In the genomic region with DNA sequence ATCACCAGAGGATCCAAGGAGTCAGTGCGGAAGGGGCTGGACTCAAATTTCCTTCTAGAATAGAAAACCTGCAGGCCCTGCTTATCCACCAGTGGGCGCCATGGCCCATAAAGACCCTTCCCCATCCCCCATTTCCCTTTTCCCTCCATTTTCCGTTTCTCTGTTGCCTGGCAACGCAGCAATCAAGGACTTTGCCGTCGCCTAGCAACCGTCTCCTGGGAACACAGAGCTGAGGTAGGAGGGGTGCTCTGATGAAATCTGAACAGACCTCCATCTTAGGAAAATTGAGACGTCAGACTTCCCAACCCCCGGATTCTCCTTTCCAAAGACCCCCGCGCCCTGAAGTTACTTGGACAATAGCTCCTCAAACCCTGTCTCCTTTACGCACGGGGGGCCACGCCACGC, we compare ENCODE assay signal across 8 cellular contexts. TPM values are rescaled to one million over a fixed set of nuclear protein-coding genes. Genes with fewer than 3 reads are reported as not detected.
DNase-seq lines count a peak whose midpoint lies in the region; ATAC-seq and TF ChIP-seq lines count a peak whose summit lies in the region.

No MANE protein-coding gene starts in this region.

- H4K20me1 ChIP-seq in HCT116 (ENCODE audit: insufficient read depth): no peaks in the 10 kb centered on the region

- peaks cover 55% of the 10 kb centered on the region for H3K4me1 Mint-ChIP-seq in CD8-positive, alpha-beta T cell (ENCODE audit: low read depth)
- peaks cover 61% of the 10 kb centered on the region for H3K4me1 Mint-ChIP-seq in WTC11

- POLR2A ChIA-PET in CD8-positive, alpha-beta T cell (lab: Charles Lee): interaction anchor here (1.1 to 2.3 kb wide), 4 partner anchors 8 to 83 kb away, joined by 3 to 16 read pairs (median 5); partner anchors contain the start of gene DVL2
- POLR2A ChIA-PET in HCT116 (lab: Charles Lee): interaction anchor here (1.2 to 1.3 kb wide), 3 partner anchors 29 to 168 kb away, joined by 3 to 4 read pairs (median 3); partner anchors contain the start of gene GABARAP
- POLR2A ChIA-PET in WTC11 (lab: Charles Lee): interaction anchor here (1.0 to 1.1 kb wide), 3 partner anchors 13 to 92 kb away, joined by 3 to 6 read pairs (median 3); no protein-coding TSS in a partner anchor

- H3K4me1 ChIP-seq in CD8-positive, alpha-beta T cell (ENCODE audit: insufficient read depth, low read length): peaks cover 45% of the 10 kb centered on the region
- H3K4me1 ChIP-seq in HCT116 (ENCODE audit: control insufficient read depth in 1 of 2, insufficient read depth in 2 of 2, low read length in 2 of 2): peaks cover 7 to 49% of the 10 kb centered on the region in 2 experiments; a peak in 3 of 4 replicates
- H3K4me1 ChIP-seq in esophagus squamous epithelium: peaks cover 33 to 69% (median 38%) of the 10 kb centered on the region in 3 donors
- no peaks in the 10 kb centered on the region for H3K4me1 ChIP-seq in aorta (ENCODE audit: control insufficient read depth in 1 of 2, insufficient read depth in 2 of 2, low read length in 2 of 2)

- peak overlapping the region; percentile 95 for H3K27ac Mint-ChIP-seq in CD8-positive, alpha-beta T cell
- H3K27ac Mint-ChIP-seq in WTC11: peak overlapping the region; percentile 93

- H3K9me3 ChIP-seq in CD8-positive, alpha-beta T cell (ENCODE audit: low read length): no peaks in the 10 kb centered on the region
- H3K9me3 ChIP-seq in HCT116 (ENCODE audit: control insufficient read depth in 1 of 2, insufficient read depth in 1 of 2, low read depth in 1 of 2, low read length in 2 of 2) (no peaks in the 10 kb centered on the region), esophagus squamous epithelium (no peaks in the 10 kb centered on the region), aorta (ENCODE audit: control insufficient read depth, low read length) (no peaks in the 10 kb centered on the region)

- TF ChIP-seq RAD21 in HCT116 (IDR thresholded peaks at IDR 0.05; ENCODE audit: low read depth): no peak

- H3K4me2 ChIP-seq in HCT116 (ENCODE audit: low read length): peak overlapping the region; percentile 68

- H3K27ac ChIP-seq in CD8-positive, alpha-beta T cell (ENCODE audit: low read depth, low read length): peak overlapping the region; percentile 80
- H3K27ac ChIP-seq in HCT116 (ENCODE audit: low read depth, low read length): no peak overlapping the region
- H3K27ac ChIP-seq in esophagus squamous epithelium: peak overlapping the region; percentile 72 to 100 (median 98)
- no peak overlapping the region for H3K27ac ChIP-seq in aorta (ENCODE audit: low read depth in 1 of 2, low read length in 2 of 2)

- H3K27me3 ChIP-seq in CD8-positive, alpha-beta T cell (ENCODE audit: insufficient read depth, low read length): no peaks in the 10 kb centered on the region
- H3K27me3 ChIP-seq in HCT116 (ENCODE audit: insufficient read depth, low read length): no peaks in the 10 kb centered on the region
- H3K27me3 ChIP-seq in esophagus squamous epithelium: no peaks in the 10 kb centered on the region
- H3K27me3 ChIP-seq in aorta (ENCODE audit: control insufficient read depth in 1 of 2, insufficient read depth in 2 of 2, low read length in 1 of 2): no peaks in the 10 kb centered on the region

- no peaks in the 10 kb centered on the region for H3K36me3 ChIP-seq in CD8-positive, alpha-beta T cell (ENCODE audit: insufficient read depth, low read length)
- no peaks in the 10 kb centered on the region for H3K36me3 ChIP-seq in HCT116 (ENCODE audit: control insufficient read depth in 1 of 2, insufficient read depth in 2 of 2, low read length in 2 of 2)
- H3K36me3 ChIP-seq in esophagus squamous epithelium: no peaks in the 10 kb centered on the region
- no peaks in the 10 kb centered on the region for H3K36me3 ChIP-seq in aorta (ENCODE audit: control insufficient read depth in 1 of 2, insufficient read depth in 2 of 2, low read length in 1 of 2)

- TF ChIP-seq POLR2A in HCT116 (IDR thresholded peaks at IDR 0.05; ENCODE audit: borderline replicate concordance, extremely low read depth, insufficient read depth, insufficient read length) (no peak), esophagus squamous epithelium (IDR thresholded peaks at IDR 0.05) (no peak)

- H3K4me3 ChIP-seq in CD8-positive, alpha-beta T cell (ENCODE audit: low read depth, low read length): peak overlapping the region; percentile 36
- H3K4me3 ChIP-seq in HCT116 (replicated peaks in 1 of 2; ENCODE audit: low read depth in 1 of 2, low read length in 2 of 2) (no peak overlapping the region), esophagus squamous epithelium (peak overlapping the region; percentile 25 to 73 (median 50)), aorta (ENCODE audit: low read length in 2 of 2) (peak overlapping the region in 1 of 2 donors; percentile 2)

- H3K9me3 Mint-ChIP-seq in CD8-positive, alpha-beta T cell: no peaks in the 10 kb centered on the region
- H3K9me3 Mint-ChIP-seq in WTC11: no peaks in the 10 kb centered on the region

- no peaks in the 10 kb centered on the region for H3K79me2 ChIP-seq in HCT116 (ENCODE audit: insufficient read depth, low read length)

- no peak for ATAC-seq in CD8-positive, alpha-beta T cell
- peak; percentile 15 for ATAC-seq in HCT116
- ATAC-seq in WTC11: peak; percentile 4
- ATAC-seq in aorta (ENCODE audit: low FRiP score): peak; percentile 3
- ATAC-seq in GM19397 (IDR thresholded peaks at IDR 0.05; ENCODE audit: unreplicated experiment): no peak

- BruUV-seq in HCT116 (replicated peaks; lab: Mats Ljungman, UMichigan): no TSS peak

- intact Hi-C loops in CD8-positive, alpha-beta T cell (cut with DNase I, micrococcal nuclease): loop anchor here (1.0 to 5.0 kb wide), 7 partner anchors 9 to 473 kb away; partner anchors contain the start of genes DVL2 (in 2 of the 2), EIF5A (in 2 of the 2), PHF23 (in 2 of the 2) and SLC2A4 (in 1 of the 2)
- intact Hi-C loops in HCT116 (cut with micrococcal nuclease): loop anchor here (1.0 kb wide), 1 partner anchor 168 kb away; no protein-coding TSS in a partner anchor
- intact Hi-C loops in esophagus squamous epithelium (cut with DNase I): no loop called here
- intact Hi-C loops in aorta (cut with DNase I): loop anchor here in 1 of 2 donors (1.0 kb wide), 1 partner anchor 38 kb away; the partner anchor contains the start of gene ELP5

- RAD21 ChIA-PET in HCT116 (lab: Charles Lee; ENCODE audit: low non-redundant PET in 1 of 2, low total read pairs in 2 of 2, uncharacterized antibody in 2 of 2, unreplicated experiment in 2 of 2): interaction anchor here in 1 of 2 experiments (1.1 kb wide), 1 partner anchor 168 kb away, joined by 3 read pairs; no protein-coding TSS in a partner anchor

- peak; percentile 62 for TF ChIP-seq CTCF in CD8-positive, alpha-beta T cell (IDR thresholded peaks at IDR 0.05)
- TF ChIP-seq CTCF in HCT116 (IDR thresholded peaks at IDR 0.05 in 2 of 3, conservative IDR thresholded peaks at IDR 0.05 in 1 of 3; ENCODE audit: borderline replicate concordance in 1 of 3, insufficient read depth in 1 of 3, low read depth in 2 of 3, low read length in 2 of 3) (peak in 2 of 3 experiments; percentile 48 to 54; a peak in 4 of 6 replicates), WTC11 (IDR thresholded peaks at IDR 0.05) (peak; percentile 59), esophagus squamous epithelium (IDR thresholded peaks at IDR 0.05) (peak in 1 of 6 experiments; percentile 27)

- DNase-seq in CD8-positive, alpha-beta T cell: no peak
- DNase-seq in HCT116 (ENCODE audit: low read depth, low spot score) (peak; percentile 72), NCI-H2196 (lab: John Stamatoyannopoulos, UW; ENCODE audit: unreplicated experiment) (peak; percentile 85), WTC11 (ENCODE audit: low spot score) (peak; percentile 97), esophagus squamous epithelium (lab: John Stamatoyannopoulos, UW) (no peak), myocyte (ENCODE audit: low read depth) (peak; percentile 59), aorta (peak; percentile 83 to 91)

- no peaks in the 10 kb centered on the region for H3K27me3 Mint-ChIP-seq in CD8-positive, alpha-beta T cell (ENCODE audit: low read depth)
- H3K27me3 Mint-ChIP-seq in WTC11 (ENCODE audit: low read depth): peaks cover 3% of the 10 kb centered on the region; the same call in 1 of the 2 replicates

- no peak overlapping the region for H2AFZ ChIP-seq in HCT116 (ENCODE audit: low read depth, low read length, poor library complexity, severe bottlenecking)

- CTCF ChIA-PET in CD8-positive, alpha-beta T cell (lab: Charles Lee): interaction anchor here (1.2 to 1.4 kb wide), 2 partner anchors 9 to 92 kb away, joined by 3 to 4 read pairs; no protein-coding TSS in a partner anchor
- CTCF ChIA-PET in HCT116 (lab: Charles Lee): interaction anchor here (1.0 to 2.7 kb wide), 3 partner anchors 53 to 178 kb away, joined by 3 to 19 read pairs (median 3); partner anchors contain the start of gene SLC16A13
- CTCF ChIA-PET in WTC11 (lab: Charles Lee): interaction anchor here (0.6 to 2.9 kb wide), 44 partner anchors 8 to 644 kb away, joined by 3 to 17 read pairs (median 5); partner anchors contain the start of genes ACAP1, ASGR1, CYB5D1 and DVL2

- peak overlapping the region; percentile 90 for H3K4me3 Mint-ChIP-seq in CD8-positive, alpha-beta T cell
- H3K4me3 Mint-ChIP-seq in WTC11: peak overlapping the region; percentile 86

- H3K9ac ChIP-seq in HCT116 (ENCODE audit: low read length): no peak overlapping the region

- no peaks in the 10 kb centered on the region for H3K36me3 Mint-ChIP-seq in CD8-positive, alpha-beta T cell
- H3K36me3 Mint-ChIP-seq in WTC11: no peaks in the 10 kb centered on the region

- 8 to 14% methylated on average over 5 to 13 of the region's 15 CpGs for WGBS in esophagus squamous epithelium, 2 donors
- 4 to 5% methylated on average over 14 to 15 of the region's 15 CpGs for WGBS in aorta, 2 donors

- no peaks in the 10 kb centered on the region for H3K9me2 ChIP-seq in HCT116 (ENCODE audit: insufficient read depth)

RNA-seq across cellular contexts. Expression of gene DLG4, which starts 5.7 kb away (rescaled TPM):
- 1 to 10 TPM; 5.8 to 8.1 TPM for total RNA-seq in CD8-positive, alpha-beta T cell
- 15.0 TPM for total RNA-seq in HCT116 (2021; ENCODE audit: unreplicated experiment)
- 15.3 and 16.8 TPM in 2 replicates for polyA plus RNA-seq in HCT116 (2012)
- total RNA-seq in WTC11 (2021): 47.1 to 59.7 TPM (median 48.0 TPM) in 3 replicates
- 10 to 100 TPM in 1 of 4 donors, 1 to 10 TPM in 3; 2.6 to 13.9 (median 6.0) TPM for total RNA-seq in esophagus squamous epithelium
- 11.8 and 18.7 TPM in 2 replicates for total RNA-seq in myocyte
- polyA plus RNA-seq in myocyte (2012): 29.7 TPM
- total RNA-seq in aorta: 10 to 100 TPM; 23.3 to 54.7 TPM
- 10 to 100 TPM in 1 of 2 donors, 1 to 10 TPM in 1; 6.6 to 15.4 TPM for polyA plus RNA-seq in aorta

RNA-seq across cellular contexts. Expression of gene ACADVL, which starts 5.8 kb away (rescaled TPM):
- total RNA-seq in CD8-positive, alpha-beta T cell: 100 to 1,000 TPM; 264 to 275 TPM
- total RNA-seq in HCT116 (2021; ENCODE audit: unreplicated experiment) (554 TPM), WTC11 (2021) (213 to 236 TPM (median 221 TPM) in 3 replicates), esophagus squamous epithelium (100 to 1,000 TPM; 453 to 742 (median 464) TPM), myocyte (659 and 702 TPM in 2 replicates), aorta (100 to 1,000 TPM; 387 to 486 TPM)
- 616 and 680 TPM in 2 replicates for polyA plus RNA-seq in HCT116 (2012)
- polyA plus RNA-seq in myocyte (2012): 615 TPM
- 1,000 to 10,000 TPM in 1 of 2 donors, 100 to 1,000 TPM in 1; 159 to 1,724 TPM for polyA plus RNA-seq in aorta

RNA-seq across cellular contexts. Expression of gene DVL2, which starts 20.4 kb away (rescaled TPM):
- 10 to 100 TPM; 46.9 to 49.3 TPM for total RNA-seq in CD8-positive, alpha-beta T cell
- total RNA-seq in HCT116 (2021; ENCODE audit: unreplicated experiment): 69.7 TPM
- 47.1 and 53.4 TPM in 2 replicates for polyA plus RNA-seq in HCT116 (2012)
- 57.6 to 67.3 TPM (median 59.8 TPM) in 3 replicates for total RNA-seq in WTC11 (2021)
- 10 to 100 TPM; 21.4 to 58.0 (median 37.3) TPM for total RNA-seq in esophagus squamous epithelium
- 71.0 and 80.5 TPM in 2 replicates for total RNA-seq in myocyte
- polyA plus RNA-seq in myocyte (2012): 51.8 TPM
- 10 to 100 TPM; 25.2 to 45.6 TPM for total RNA-seq in aorta
- 10 to 100 TPM; 10.0 to 25.0 TPM for polyA plus RNA-seq in aorta

RNA-seq across cellular contexts. Expression of gene PHF23, which starts 25.4 kb away (rescaled TPM):
- total RNA-seq in CD8-positive, alpha-beta T cell: 1 to 10 TPM; 2.8 to 3.1 TPM
- total RNA-seq in HCT116 (2021; ENCODE audit: unreplicated experiment) (48.5 TPM), WTC11 (2021) (45.8 to 50.1 TPM (median 49.1 TPM) in 3 replicates), esophagus squamous epithelium (10 to 100 TPM; 24.7 to 30.6 (median 27.0) TPM), myocyte (52.3 and 54.7 TPM in 2 replicates), aorta (10 to 100 TPM; 24.4 to 30.8 TPM)
- 21.5 and 35.2 TPM in 2 replicates for polyA plus RNA-seq in HCT116 (2012)
- polyA plus RNA-seq in myocyte (2012): 59.0 TPM
- 10 to 100 TPM; 19.2 to 28.4 TPM for polyA plus RNA-seq in aorta

RNA-seq across cellular contexts. Expression of gene GABARAP, which starts 28.4 kb away (rescaled TPM):
- total RNA-seq in CD8-positive, alpha-beta T cell: 100 to 1,000 TPM; 165 to 173 TPM
- total RNA-seq in HCT116 (2021; ENCODE audit: unreplicated experiment) (287 TPM), WTC11 (2021) (228 to 247 TPM (median 238 TPM) in 3 replicates), esophagus squamous epithelium (100 to 1,000 TPM; 172 to 384 (median 197) TPM), myocyte (239 and 315 TPM in 2 replicates), aorta (100 to 1,000 TPM; 405 to 430 TPM)
- polyA plus RNA-seq in HCT116 (2012): 230 and 278 TPM in 2 replicates
- 849 TPM for polyA plus RNA-seq in myocyte (2012)
- 100 to 1,000 TPM; 801 to 895 TPM for polyA plus RNA-seq in aorta

Comparison
In these comparisons a context has a peak if more than half of its experiments do, and no peak if none do; other contexts are left out.
1. ATAC-seq: peak in HCT116 (single experiment), WTC11 (single experiment) and aorta (single experiment); none in CD8-positive, alpha-beta T cell (single experiment) and GM19397 (single experiment).
2. DNase-seq: peak in HCT116 (single experiment), NCI-H2196 (single experiment), WTC11 (single experiment), myocyte (single experiment) and aorta (2 of 2); none in CD8-positive, alpha-beta T cell (0 of 7) and esophagus squamous epithelium (single experiment).
3. H3K27ac ChIP-seq: peak in CD8-positive, alpha-beta T cell (single experiment) and esophagus squamous epithelium (4 of 4); none in HCT116 (single experiment) and aorta (0 of 2).
4. H3K4me3 ChIP-seq: peak in CD8-positive, alpha-beta T cell (single experiment) and esophagus squamous epithelium (4 of 4); none in HCT116 (0 of 2).